ENCODE assay signal across 18 cellular contexts in the genomic region with DNA sequence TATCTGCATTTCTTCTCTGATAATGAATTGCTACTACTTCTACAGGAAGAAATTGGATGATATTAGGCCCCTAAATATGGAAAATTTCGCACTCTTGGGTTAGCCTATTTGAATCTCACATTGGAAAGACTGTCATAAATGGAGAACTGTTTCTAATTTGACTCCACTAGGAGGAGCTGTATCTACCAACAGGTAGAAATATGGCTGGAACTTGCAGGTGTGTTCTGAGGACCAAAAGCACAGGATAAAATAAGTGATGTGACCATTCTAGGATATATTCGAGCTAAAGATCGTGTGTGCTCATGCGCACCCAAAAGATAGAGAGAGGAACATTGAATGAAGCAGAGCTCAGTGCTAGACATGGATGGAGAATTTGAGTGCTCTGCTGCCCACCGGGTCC. TPM values are rescaled to one million over a fixed set of nuclear protein-coding genes. Genes with fewer than 3 reads are reported as not detected.
DNase-seq lines count a peak whose midpoint lies in the region; ATAC-seq and TF ChIP-seq lines count a peak whose summit lies in the region.
"Had no signal": no experiment of that assay in that cellular context is flagged by ENCODE, and none has a peak within 500 bp of the region (broad histone marks: within the 10 kb centered on the region; RNA-seq: fewer than 3 reads in every experiment).

No MANE protein-coding gene starts in this region.

- ATAC-seq in GM21423 (IDR thresholded peaks at IDR 0.05; ENCODE audit: unreplicated experiment) (no peak), HG03460 (IDR thresholded peaks at IDR 0.05; ENCODE audit: unreplicated experiment) (no peak)
- ATAC-seq: activated T-cell treated with anti-CD3 and anti-CD28 coated beads, Interleukin-2, amount 50 U/mL, for 72 hours; left lobe of liver; upper lobe of right lung had no signal

- no peaks in the 10 kb centered on the region for H3K27me3 ChIP-seq in BE2C
- H3K27me3 ChIP-seq: adrenal gland, upper lobe of right lung had no signal

- peak; percentile 33 for TF ChIP-seq CTCF in BE2C (IDR thresholded peaks at IDR 0.05; ENCODE audit: low read depth, low read length)
- TF ChIP-seq CTCF in GM12872 (IDR thresholded peaks at IDR 0.05; ENCODE audit: insufficient read depth, low read depth, low read length) = peak; percentile 25; the same call in 2 of the 3 replicates
- peak; percentile 13 for TF ChIP-seq CTCF in fibroblast of pulmonary artery (IDR thresholded peaks at IDR 0.05; ENCODE audit: low read length, missing control alignments)

- H3K4me3 ChIP-seq in BE2C (ENCODE audit: low read depth, low read length) (no peak overlapping the region), fibroblast of pulmonary artery (replicated peaks; ENCODE audit: low read depth, low read length) (no peak overlapping the region)
- H3K4me3 ChIP-seq: adrenal gland, SJCRH30, upper lobe of right lung had no signal

- no peaks in the 10 kb centered on the region for H3K4me1 ChIP-seq in BE2C
- H3K4me1 ChIP-seq: adrenal gland, parathyroid adenoma, SJCRH30, upper lobe of right lung had no signal

- no peaks in the 10 kb centered on the region for H3K9me3 ChIP-seq in BE2C
- H3K9me3 ChIP-seq: adrenal gland, SJCRH30, upper lobe of right lung had no signal

- H3K36me3 ChIP-seq in BE2C = no peaks in the 10 kb centered on the region
- H3K36me3 ChIP-seq: adrenal gland, SJCRH30, upper lobe of right lung had no signal

- no peak for DNase-seq in BE2C
- peak; percentile 29 for DNase-seq in OCI-M1 (lab: John Stamatoyannopoulos, UW)
- DNase-seq in fibroblast of pulmonary artery (ENCODE audit: low read depth) = no peak
- DNase-seq in SW 1271 (lab: John Stamatoyannopoulos, UW) = no peak
- DNase-seq in HuH-7 (ENCODE audit: low spot score) = no peak
- DNase-seq: activated CD4-positive, alpha-beta memory T cell treated with anti-CD3 and anti-CD28 coated beads for 36 hours; activated T-cell treated with anti-CD3 and anti-CD28 coated beads, Interleukin-2, amount 50 U/mL, for 72 hours; adrenal gland; cerebellar nuclear complex; NCI-H1930; SJCRH30; stimulated activated naive CD4-positive, alpha-beta T cell; upper lobe of right lung had no signal

RNA-seq across cellular contexts. Expression of a gene that starts 4.8 kb away (rescaled TPM):
- 8.6 TPM for polyA plus RNA-seq in BE2C (2012; ENCODE audit: insufficient read depth, insufficient read length, low read depth)

RNA-seq across cellular contexts. Expression of a gene that starts 52.7 kb away (rescaled TPM):
- not detected for polyA plus RNA-seq in BE2C (2012; ENCODE audit: insufficient read depth, insufficient read length, low read depth)
- polyA plus RNA-seq: adrenal gland had no signal
